In genomic region chr10:131396108-131397010, GRCh38 we compare ENCODE assay signal across 24 cellular contexts.
DNase-seq lines count a peak whose midpoint lies in the region; ATAC-seq and TF ChIP-seq lines count a peak whose summit lies in the region.
"Had no signal": no experiment of that assay in that cellular context is flagged by ENCODE, and none has a peak within 500 bp of the region (broad histone marks: within the 10 kb centered on the region; RNA-seq: fewer than 3 reads in every experiment).

No MANE protein-coding gene starts in this region.

- ATAC-seq in SK-N-SH treated with all-trans-retinoic acid at 6 μM for 48 hours (no peak), body of pancreas (no peak), upper lobe of right lung (peak; percentile 67)
- ATAC-seq: activated naive CD8-positive, alpha-beta T cell treated with anti-CD3 and anti-CD28 coated beads, Interleukin-2, amount 50 U/mL, for 24 hours; HepG2 had no signal

- no peak overlapping the region for H3K9ac ChIP-seq in SK-N-SH
- H3K9ac ChIP-seq: BLaER1 treated with 17β-estradiol and CSF1 and Interleukin-3, amounts not matched to agents 10 nM and 100 nM had no signal

- no peak for TF ChIP-seq POLR2A in body of pancreas (IDR thresholded peaks at IDR 0.05)

- H3K79me2 ChIP-seq in SK-N-SH (ENCODE audit: insufficient read depth): no peaks in the 10 kb centered on the region

- H3K27ac Mint-ChIP-seq in nephron progenitor cell: no peak overlapping the region
- H3K27ac Mint-ChIP-seq: activated B cell treated with CpG ODN at 0.5 μM for 24 hours; activated naive CD8-positive, alpha-beta T cell treated with anti-CD3 and anti-CD28 coated beads, Interleukin-2, amount 50 U/mL, for 24 hours; T-helper 1 cell treated with Interleukin-12 subunit alpha and Interleukin-12 subunit beta and Interleukin-4 antibody, amounts not matched to agents 30 μg/mL and 1 μg/mL, for 36 hours had no signal

- CTCF ChIA-PET in SK-N-SH (lab: Yijun Ruan, JAX): interaction anchor here (0.7 to 3.2 kb wide), 7 partner anchors 8 to 483 kb away, joined by 3 to 8 read pairs (median 3); no protein-coding TSS in a partner anchor

- POLR2A ChIA-PET in SK-N-SH (lab: Yijun Ruan, JAX): no interaction called here

- no peaks in the 10 kb centered on the region for H3F3A ChIP-seq in SK-N-SH (replicated peaks; ENCODE audit: insufficient read depth)

- WGBS in SK-N-SH (ENCODE audit: low lambda C conversion rate): 52% methylated on average over 18 of the region's 19 CpGs
- WGBS in body of pancreas, 2 donors: 37 to 44% methylated on average over 19 of the region's 19 CpGs

- peak; percentile 57 for DNase-seq in SK-N-SH
- peak in 3 of 4 donors; percentile 6 to 39 (median 17) for DNase-seq in body of pancreas
- no peak for DNase-seq in nephron progenitor cell
- DNase-seq in upper lobe of right lung: no peak
- no peak for DNase-seq in DMS114 treated with DMSO at 0.1 percent for 48 hours (lab: John Stamatoyannopoulos, UW; ENCODE audit: unreplicated experiment)
- DNase-seq in GM19238 (ENCODE audit: insufficient read length, low spot score): no peak
- no peak for DNase-seq in cardiac septum (ENCODE audit: low spot score)
- DNase-seq: activated B cell treated with CpG ODN at 0.5 μM for 24 hours; activated naive CD8-positive, alpha-beta T cell treated with anti-CD3 and anti-CD28 coated beads, Interleukin-2, amount 50 U/mL, for 24 hours; caudate nucleus; DMS 273 treated with DMSO at 0.1 percent for 48 hours; dorsolateral prefrontal cortex; erythroblast; MM.1S; NCI-H1694 treated with DMSO at 0.1 percent for 48 hours; NCI-H446 treated with DMSO at 0.1 percent for 48 hours; Right ventricle myocardium superior; stimulated activated CD4-positive, alpha-beta T cell treated with anti-CD3 and anti-CD28 coated beads, Interleukin-12 subunit alpha, Interleukin-12 subunit beta, amount 100 ng/mL, for 4 hours; testis had no signal

- TF ChIP-seq EP300 in SK-N-SH (IDR thresholded peaks at IDR 0.05; ENCODE audit: borderline replicate concordance in 1 of 2, low read depth in 1 of 2, low read length in 1 of 2): no peak

- no peak overlapping the region for H3K27ac ChIP-seq in SK-N-SH (ENCODE audit: low read depth in 2 of 2, low read length in 1 of 2)
- no peak overlapping the region for H3K27ac ChIP-seq in body of pancreas
- H3K27ac ChIP-seq in upper lobe of right lung: no peak overlapping the region
- H3K27ac ChIP-seq: BLaER1 treated with 17β-estradiol and CSF1 and Interleukin-3, amounts not matched to agents 10 nM and 100 nM; dorsolateral prefrontal cortex; testis had no signal

- peaks cover 8% of the 10 kb centered on the region for H3K27me3 Mint-ChIP-seq in nephron progenitor cell (ENCODE audit: low read depth, poor library complexity)
- H3K27me3 Mint-ChIP-seq: activated B cell treated with CpG ODN at 0.5 μM for 24 hours; activated naive CD8-positive, alpha-beta T cell treated with anti-CD3 and anti-CD28 coated beads, Interleukin-2, amount 50 U/mL, for 24 hours had no signal

- H3K9me2 ChIP-seq in SK-N-SH: no peaks in the 10 kb centered on the region

- H3K4me2 ChIP-seq in SK-N-SH: no peak overlapping the region
- H3K4me2 ChIP-seq: BLaER1 treated with 17β-estradiol and CSF1 and Interleukin-3, amounts not matched to agents 10 nM and 100 nM had no signal

- no peaks in the 10 kb centered on the region for H3K9me3 ChIP-seq in SK-N-SH
- H3K9me3 ChIP-seq in body of pancreas: no peaks in the 10 kb centered on the region
- no peaks in the 10 kb centered on the region for H3K9me3 ChIP-seq in upper lobe of right lung
- H3K9me3 ChIP-seq: BLaER1 treated with 17β-estradiol and CSF1 and Interleukin-3, amounts not matched to agents 10 nM and 100 nM; testis had no signal

- H4K20me1 ChIP-seq in SK-N-SH (ENCODE audit: insufficient read depth): no peaks in the 10 kb centered on the region
- H4K20me1 ChIP-seq: BLaER1 treated with 17β-estradiol and CSF1 and Interleukin-3, amounts not matched to agents 10 nM and 100 nM had no signal

- H3K36me3 Mint-ChIP-seq in nephron progenitor cell (ENCODE audit: low read depth): no peaks in the 10 kb centered on the region

- no peaks in the 10 kb centered on the region for H3K27me3 ChIP-seq in SK-N-SH (ENCODE audit: insufficient read depth)
- no peaks in the 10 kb centered on the region for H3K27me3 ChIP-seq in body of pancreas
- peaks cover 6% of the 10 kb centered on the region for H3K27me3 ChIP-seq in upper lobe of right lung
- H3K27me3 ChIP-seq: BLaER1 treated with 17β-estradiol and CSF1 and Interleukin-3, amounts not matched to agents 10 nM and 100 nM; testis had no signal

- intact Hi-C loops in body of pancreas (cut with DNase I) (no loop called here), upper lobe of right lung (cut with DNase I) (no loop called here), cardiac septum (cut with DNase I) (no loop called here)

- no peaks in the 10 kb centered on the region for H3K9me3 Mint-ChIP-seq in nephron progenitor cell
- H3K9me3 Mint-ChIP-seq: activated B cell treated with CpG ODN at 0.5 μM for 24 hours; activated naive CD8-positive, alpha-beta T cell treated with anti-CD3 and anti-CD28 coated beads, Interleukin-2, amount 50 U/mL, for 24 hours; T-helper 1 cell treated with Interleukin-12 subunit alpha and Interleukin-12 subunit beta and Interleukin-4 antibody, amounts not matched to agents 30 μg/mL and 1 μg/mL, for 36 hours had no signal

- TF ChIP-seq CTCF in SK-N-SH (IDR thresholded peaks at IDR 0.05) (no peak), body of pancreas (IDR thresholded peaks at IDR 0.05) (peak in 2 of 7 experiments; percentile 3 to 13), nephron progenitor cell (IDR thresholded peaks at IDR 0.05) (peak; percentile 31), upper lobe of right lung (IDR thresholded peaks at IDR 0.05) (no peak)

- no peaks in the 10 kb centered on the region for H3K36me3 ChIP-seq in SK-N-SH (replicated peaks in 1 of 2; ENCODE audit: control insufficient read depth in 1 of 2, insufficient read depth in 2 of 2, low read length in 1 of 2)
- no peaks in the 10 kb centered on the region for H3K36me3 ChIP-seq in body of pancreas (replicated peaks in 1 of 2; ENCODE audit: insufficient read depth in 1 of 2, low read depth in 2 of 2)
- H3K36me3 ChIP-seq in upper lobe of right lung: no peaks in the 10 kb centered on the region
- H3K36me3 ChIP-seq: BLaER1 treated with 17β-estradiol and CSF1 and Interleukin-3, amounts not matched to agents 10 nM and 100 nM had no signal

- no peak for TF ChIP-seq RAD21 in SK-N-SH (IDR thresholded peaks at IDR 0.05; ENCODE audit: low read length)

- H3K4me3 ChIP-seq in SK-N-SH (ENCODE audit: low read depth in 2 of 2, low read length in 1 of 2): no peak overlapping the region
- no peak overlapping the region for H3K4me3 ChIP-seq in body of pancreas
- H3K4me3 ChIP-seq in upper lobe of right lung: no peak overlapping the region
- H3K4me3 ChIP-seq: BLaER1 treated with 17β-estradiol and CSF1 and Interleukin-3, amounts not matched to agents 10 nM and 100 nM; dorsolateral prefrontal cortex; lung; testis had no signal

- peaks cover 0 to 3% of the 10 kb centered on the region in 2 experiments; a peak in 1 of 4 replicates for H3K4me1 ChIP-seq in SK-N-SH (ENCODE audit: control insufficient read depth in 1 of 2, insufficient read depth in 2 of 2, low read depth in 1 of 2, low read length in 1 of 2)
- H3K4me1 ChIP-seq in body of pancreas: no peaks in the 10 kb centered on the region
- no peaks in the 10 kb centered on the region for H3K4me1 ChIP-seq in upper lobe of right lung
- H3K4me1 ChIP-seq: BLaER1 treated with 17β-estradiol and CSF1 and Interleukin-3, amounts not matched to agents 10 nM and 100 nM; testis had no signal

- H3K4me1 Mint-ChIP-seq in nephron progenitor cell: peaks cover 47% of the 10 kb centered on the region
- H3K4me1 Mint-ChIP-seq: activated B cell treated with CpG ODN at 0.5 μM for 24 hours; activated naive CD8-positive, alpha-beta T cell treated with anti-CD3 and anti-CD28 coated beads, Interleukin-2, amount 50 U/mL, for 24 hours had no signal

- no peak overlapping the region for H3K4me3 Mint-ChIP-seq in nephron progenitor cell
- H3K4me3 Mint-ChIP-seq: activated B cell treated with CpG ODN at 0.5 μM for 24 hours; activated naive CD8-positive, alpha-beta T cell treated with anti-CD3 and anti-CD28 coated beads, Interleukin-2, amount 50 U/mL, for 24 hours; T-helper 1 cell treated with Interleukin-12 subunit alpha and Interleukin-12 subunit beta and Interleukin-4 antibody, amounts not matched to agents 30 μg/mL and 1 μg/mL, for 36 hours had no signal

- no peak overlapping the region for H2AFZ ChIP-seq in SK-N-SH (ENCODE audit: low read depth)

TF ChIP-seq in SK-N-SH, 30 proteins besides CTCF, POLR2A, EP300 and RAD21 (continues in another document):
- TF ChIP-seq MAX (IDR thresholded peaks at IDR 0.05; ENCODE audit: low read depth): no peak
- TF ChIP-seq POLR2AphosphoS5 (IDR thresholded peaks at IDR 0.05; ENCODE audit: low read depth, low read length): no peak
- no peak for TF ChIP-seq EZH2phosphoT487 (IDR thresholded peaks at IDR 0.05; ENCODE audit: borderline replicate concordance, low read depth)
- no peak for TF ChIP-seq SMC3 (IDR thresholded peaks at IDR 0.05; ENCODE audit: low read depth, low read length)
- TF ChIP-seq TCF12 (IDR thresholded peaks at IDR 0.05): no peak
- no peak for TF ChIP-seq RXRA (IDR thresholded peaks at IDR 0.05; ENCODE audit: borderline replicate concordance, low read depth)

TF ChIP-seq in SK-N-SH treated with all-trans-retinoic acid at 6 μM for 48 hours, 23 proteins besides CTCF, POLR2A, EP300 and RAD21:
- TF ChIP-seq GLIS3 (CRISPR knock-in tag; IDR thresholded peaks at IDR 0.05) (no peak), POU6F1 (CRISPR knock-in tag; IDR thresholded peaks at IDR 0.05; ENCODE audit: borderline replicate concordance, low read depth) (no peak), ISL1 (CRISPR knock-in tag; IDR thresholded peaks at IDR 0.05) (no peak), CSDC2 (CRISPR knock-in tag; IDR thresholded peaks at IDR 0.05) (no peak), OSR1 (CRISPR knock-in tag; IDR thresholded peaks at IDR 0.05) (no peak), ZFP3 (CRISPR knock-in tag; IDR thresholded peaks at IDR 0.05) (no peak)

Comparison
In these comparisons a context has a peak if more than half of its experiments do, and no peak if none do; other contexts are left out.
1. DNase-seq: peak in SK-N-SH (single experiment) and body of pancreas (3 of 4); none in nephron progenitor cell (single experiment), upper lobe of right lung (single experiment), DMS114 treated with DMSO at 0.1 percent for 48 hours (single experiment), GM19238 (single experiment) and cardiac septum (single experiment).